8 cellular contexts compared by ENCODE assay signal in genomic region chr4:56976878-56977320, GRCh38. TPM values are rescaled to one million over a fixed set of nuclear protein-coding genes. Genes with fewer than 3 reads are reported as not detected.
A peak's percentile ranks its signal among the peaks of the same experiment; 100 is the strongest.
DNase-seq lines count a peak whose midpoint lies in the region; ATAC-seq and TF ChIP-seq lines count a peak whose summit lies in the region.

No MANE protein-coding gene starts in this region.

- H3K4me3 ChIP-seq in BLaER1 treated with 17β-estradiol and CSF1 and Interleukin-3, amounts not matched to agents 10 nM and 100 nM = peak overlapping the region; percentile 82 to 99 (median 95)
- peak overlapping the region; percentile 96 to 98 (median 96) for H3K4me3 ChIP-seq in right lobe of liver

- peak overlapping the region; percentile 98 for H3K27ac Mint-ChIP-seq in T-helper 2 cell treated with Interferon-gamma antibody and Interleukin-4, amounts not matched to agents 5 μg/mL and 100 μg/mL, for 36 hours

- H3K9ac ChIP-seq in BLaER1 treated with 17β-estradiol and CSF1 and Interleukin-3, amounts not matched to agents 10 nM and 100 nM = peak overlapping the region; percentile 86 to 96 (median 91)

- no peaks in the 10 kb centered on the region for H3K27me3 ChIP-seq in BLaER1 treated with 17β-estradiol and CSF1 and Interleukin-3, amounts not matched to agents 10 nM and 100 nM
- H3K27me3 ChIP-seq in right lobe of liver = no peaks in the 10 kb centered on the region

- peak; percentile 33 for ATAC-seq in HG03432 (IDR thresholded peaks at IDR 0.05; ENCODE audit: unreplicated experiment)
- ATAC-seq in right lobe of liver = peak; percentile 47 to 68 (median 56)

- peaks cover 28 to 52% (median 45%) of the 10 kb centered on the region in 11 experiments for H3K36me3 ChIP-seq in BLaER1 treated with 17β-estradiol and CSF1 and Interleukin-3, amounts not matched to agents 10 nM and 100 nM
- peaks cover 0 to 24% (median 18%) of the 10 kb centered on the region in 4 donors for H3K36me3 ChIP-seq in right lobe of liver

- peak; percentile 22 for DNase-seq in GM19238 (ENCODE audit: insufficient read length, low spot score)
- DNase-seq in T-helper 2 cell treated with Interferon-gamma antibody and Interleukin-4, amounts not matched to agents 5 μg/mL and 100 μg/mL, for 36 hours (ENCODE audit: low spot score) = peak; percentile 41
- peak; percentile 55 for DNase-seq in central memory CD4-positive, alpha-beta T cell
- DNase-seq in right lobe of liver = peak; percentile 71 to 76 (median 72)
- DNase-seq in stimulated activated CD8-positive, alpha-beta memory T cell treated with anti-CD3 and anti-CD28 coated beads, Interleukin-15, amount 100 ng/mL, for 1 hour (ENCODE audit: low read depth) = peak; percentile 2
- no peak for DNase-seq in 8988T

- peaks cover 39 to 81% (median 63%) of the 10 kb centered on the region in 11 experiments for H4K20me1 ChIP-seq in BLaER1 treated with 17β-estradiol and CSF1 and Interleukin-3, amounts not matched to agents 10 nM and 100 nM

- peaks cover 35 to 53% (median 43%) of the 10 kb centered on the region in 10 experiments for H3K4me1 ChIP-seq in BLaER1 treated with 17β-estradiol and CSF1 and Interleukin-3, amounts not matched to agents 10 nM and 100 nM
- H3K4me1 ChIP-seq in right lobe of liver = peaks cover 0 to 36% (median 13%) of the 10 kb centered on the region in 4 donors

- no peak for TF ChIP-seq POLR2A in right lobe of liver (IDR thresholded peaks at IDR 0.05)

- WGBS in right lobe of liver (ENCODE audit: insufficient coverage, low coverage, low lambda C conversion rate, missing lambda C conversion rate) = 0% methylated on average over 11 of the region's 45 CpGs

- H3K4me3 Mint-ChIP-seq in T-helper 2 cell treated with Interferon-gamma antibody and Interleukin-4, amounts not matched to agents 5 μg/mL and 100 μg/mL, for 36 hours = peak overlapping the region; percentile 96

- peaks cover 27% of the 10 kb centered on the region for H3K4me1 Mint-ChIP-seq in T-helper 2 cell treated with Interferon-gamma antibody and Interleukin-4, amounts not matched to agents 5 μg/mL and 100 μg/mL, for 36 hours (ENCODE audit: low read depth)

- TF ChIP-seq CTCF in right lobe of liver (IDR thresholded peaks at IDR 0.05) = peak in 2 of 4 donors; percentile 7 to 10

- H3K27me3 Mint-ChIP-seq in T-helper 2 cell treated with Interferon-gamma antibody and Interleukin-4, amounts not matched to agents 5 μg/mL and 100 μg/mL, for 36 hours (ENCODE audit: low read depth) = no peaks in the 10 kb centered on the region

- peaks cover 9 to 21% (median 19%) of the 10 kb centered on the region in 11 experiments for H3K9me3 ChIP-seq in BLaER1 treated with 17β-estradiol and CSF1 and Interleukin-3, amounts not matched to agents 10 nM and 100 nM (replicated peaks in 1 of 11)
- no peaks in the 10 kb centered on the region for H3K9me3 ChIP-seq in right lobe of liver

- H3K27ac ChIP-seq in BLaER1 treated with 17β-estradiol and CSF1 and Interleukin-3, amounts not matched to agents 10 nM and 100 nM = peak overlapping the region; percentile 55 to 94 (median 89); a peak in 21 of 22 replicates
- H3K27ac ChIP-seq in right lobe of liver = peak overlapping the region; percentile 44 to 80 (median 68)

- H3K4me2 ChIP-seq in BLaER1 treated with 17β-estradiol and CSF1 and Interleukin-3, amounts not matched to agents 10 nM and 100 nM = peak overlapping the region; percentile 87 to 100 (median 93)

- H3K9me3 Mint-ChIP-seq in T-helper 2 cell treated with Interferon-gamma antibody and Interleukin-4, amounts not matched to agents 5 μg/mL and 100 μg/mL, for 36 hours = peaks cover 18% of the 10 kb centered on the region

- H3K36me3 Mint-ChIP-seq in T-helper 2 cell treated with Interferon-gamma antibody and Interleukin-4, amounts not matched to agents 5 μg/mL and 100 μg/mL, for 36 hours (ENCODE audit: low read depth) = peaks cover 63% of the 10 kb centered on the region

- intact Hi-C loops in right lobe of liver (cut with DNase I) = no loop called here

RNA-seq across cellular contexts. Expression of gene NOA1, which starts 0.5 kb away (rescaled TPM):
- total RNA-seq in right lobe of liver = 10 to 100 TPM in 2 of 6 experiments, 1 to 10 TPM in 4; 4.7 to 12.7 (median 5.8) TPM

RNA-seq across cellular contexts. Expression of gene POLR2B, which starts 1.8 kb away (rescaled TPM):
- 10 to 100 TPM; 24.6 to 37.1 (median 27.3) TPM for total RNA-seq in right lobe of liver
